In the genomic region with DNA sequence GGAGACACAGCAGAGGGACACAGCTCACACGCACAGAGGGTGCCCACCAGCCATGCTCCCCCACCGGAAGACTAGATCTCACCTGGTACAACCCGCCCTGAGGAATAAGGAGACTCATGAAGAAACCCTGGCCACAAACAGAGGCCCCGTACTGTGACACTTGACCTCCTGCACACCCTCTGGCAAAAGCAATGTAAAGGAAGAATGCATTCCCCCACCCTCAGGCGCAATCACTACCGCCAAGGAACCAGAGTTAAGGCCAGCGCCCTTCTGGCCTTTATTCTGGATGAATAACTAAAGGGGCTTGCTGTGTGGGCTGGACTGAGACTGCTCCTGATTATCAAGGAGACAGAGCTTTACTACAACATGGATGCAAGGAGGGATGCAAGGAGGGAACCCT, we compare ENCODE assay signal across 26 cellular contexts.
"Had no signal": no experiment of that assay in that cellular context is flagged by ENCODE, and none has a peak within 500 bp of the region (broad histone marks: within the 10 kb centered on the region; RNA-seq: fewer than 3 reads in every experiment).

No MANE protein-coding gene starts in this region.

- ATAC-seq: mucosa of descending colon; naive thymus-derived CD4-positive, alpha-beta T cell; natural killer cell treated with Interleukin-12 subunit alpha and Interleukin-12 subunit beta and Interleukin-15 and Interleukin-18, amount 100 ng/mL, for 72 hours; pancreas; right cardiac atrium; sciatic nerve had no signal

- H3K36me3 ChIP-seq: left ventricle myocardium inferior, pancreas, prostate gland, suprapubic skin, thoracic aorta, tibial artery, uterus had no signal

- H3K4me1 ChIP-seq: left ventricle myocardium inferior, pancreas, prostate gland, suprapubic skin, tibial artery, uterus had no signal

- H3K9me3 ChIP-seq: left ventricle myocardium inferior, mucosa of descending colon, pancreas, prostate gland, suprapubic skin, thoracic aorta, tibial artery, uterus had no signal

- H3K4me3 Mint-ChIP-seq: memory B cell; naive thymus-derived CD4-positive, alpha-beta T cell; natural killer cell treated with Interleukin-12 subunit alpha and Interleukin-12 subunit beta and Interleukin-15 and Interleukin-18, amount 100 ng/mL, for 72 hours; stimulated activated naive CD8-positive, alpha-beta T cell treated with anti-CD3 and anti-CD28 coated beads, Interleukin-15, Interleukin-2, amounts not matched to agents 100 ng/mL and 50 ng/mL, for 24 hours had no signal

- H3K27ac ChIP-seq: left ventricle myocardium inferior, pancreas, prostate gland, skin epidermis, suprapubic skin, thoracic aorta, tibial artery, uterus had no signal

- H3K27me3 ChIP-seq: pancreas, suprapubic skin, tibial artery, uterus had no signal

- H3K4me1 Mint-ChIP-seq: memory B cell; naive thymus-derived CD4-positive, alpha-beta T cell had no signal

- H3K4me3 ChIP-seq: left ventricle myocardium inferior, lung, mucosa of descending colon, pancreas, prostate gland, skin epidermis, suprapubic skin, thoracic aorta, tibial artery, uterus had no signal

- H3K27me3 Mint-ChIP-seq: memory B cell; naive thymus-derived CD4-positive, alpha-beta T cell; natural killer cell treated with Interleukin-12 subunit alpha and Interleukin-12 subunit beta and Interleukin-15 and Interleukin-18, amount 100 ng/mL, for 72 hours; stimulated activated naive CD8-positive, alpha-beta T cell treated with anti-CD3 and anti-CD28 coated beads, Interleukin-15, Interleukin-2, amounts not matched to agents 100 ng/mL and 50 ng/mL, for 24 hours had no signal

- H3K27ac Mint-ChIP-seq: memory B cell; naive thymus-derived CD4-positive, alpha-beta T cell; natural killer cell treated with Interleukin-12 subunit alpha and Interleukin-12 subunit beta and Interleukin-15 and Interleukin-18, amount 100 ng/mL, for 72 hours; stimulated activated naive CD8-positive, alpha-beta T cell treated with anti-CD3 and anti-CD28 coated beads, Interleukin-15, Interleukin-2, amounts not matched to agents 100 ng/mL and 50 ng/mL, for 24 hours had no signal

- DNase-seq: hippocampal formation; kidney; left ventricle myocardium inferior; midbrain; mucosa of descending colon; naive thymus-derived CD4-positive, alpha-beta T cell; nucleus accumbens; pancreas; retina; right cardiac atrium; stimulated activated CD4-positive, alpha-beta T cell treated with anti-CD3 and anti-CD28 coated beads, Interleukin-12 subunit alpha, Interleukin-12 subunit beta, amount 100 ng/mL, for 4 hours; stimulated activated CD4-positive, alpha-beta T cell treated with anti-CD3 and anti-CD28 coated beads, Interleukin-15, amount 100 ng/mL, for 24 hours; stimulated activated CD4-positive, alpha-beta T cell treated with anti-CD3 and anti-CD28 coated beads, Interleukin-2, amount 100 ng/mL, for 24 hours; stimulated activated CD4-positive, alpha-beta T cell treated with anti-CD3 and anti-CD28 coated beads, Interleukin-4, amount 100 ng/mL, for 1 hour; stimulated activated naive CD4-positive, alpha-beta T cell; tibial artery; uterus had no signal

- H3K36me3 Mint-ChIP-seq: memory B cell; naive thymus-derived CD4-positive, alpha-beta T cell had no signal
